Comparison of ENCODE assay signal across 1 cellular context in the genomic region with DNA sequence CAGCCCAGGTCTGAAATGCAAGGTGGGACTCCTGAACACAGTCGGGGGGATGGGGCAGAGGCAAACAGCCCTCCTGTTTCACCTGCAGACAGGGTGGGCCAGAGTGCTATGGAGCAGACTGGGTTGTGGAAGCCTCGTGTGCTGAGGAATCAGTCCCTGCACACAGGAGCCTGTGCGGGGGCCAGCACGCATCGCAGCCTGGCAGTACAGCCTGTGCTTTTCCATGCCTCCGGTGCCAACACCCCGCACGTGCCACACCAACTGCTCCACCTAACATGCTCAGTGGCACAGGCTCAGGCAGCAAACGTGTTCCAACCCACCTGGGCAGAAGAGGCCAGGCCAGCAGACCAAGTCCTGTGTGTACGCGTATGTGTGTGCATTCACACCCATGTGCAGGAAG.
TF ChIP-seq lines count a peak whose summit lies in the region.

No MANE protein-coding gene starts in this region.

TF ChIP-seq in HEK293T, 16 proteins besides CTCF, POLR2A, EP300 and RAD21 (continued from another document):
- TF ChIP-seq, protein P1, sequence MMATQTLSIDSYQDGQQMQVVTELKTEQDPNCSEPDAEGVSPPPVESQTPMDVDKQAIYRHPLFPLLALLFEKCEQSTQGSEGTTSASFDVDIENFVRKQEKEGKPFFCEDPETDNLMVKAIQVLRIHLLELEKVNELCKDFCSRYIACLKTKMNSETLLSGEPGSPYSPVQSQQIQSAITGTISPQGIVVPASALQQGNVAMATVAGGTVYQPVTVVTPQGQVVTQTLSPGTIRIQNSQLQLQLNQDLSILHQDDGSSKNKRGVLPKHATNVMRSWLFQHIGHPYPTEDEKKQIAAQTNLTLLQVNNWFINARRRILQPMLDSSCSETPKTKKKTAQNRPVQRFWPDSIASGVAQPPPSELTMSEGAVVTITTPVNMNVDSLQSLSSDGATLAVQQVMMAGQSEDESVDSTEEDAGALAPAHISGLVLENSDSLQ (IDR thresholded peaks at IDR 0.05), result no peak
- TF ChIP-seq HDGF (IDR thresholded peaks at IDR 0.05; ENCODE audit: borderline replicate concordance), result no peak
